1 cellular context compared by ENCODE assay signal in genomic region chr7:153061913-153062528, GRCh38.
TF ChIP-seq lines count a peak whose summit lies in the region.

No MANE protein-coding gene starts in this region.

TF ChIP-seq in PFSK-1, 5 proteins besides CTCF, POLR2A, EP300 and RAD21 (continued from another document):
- TF ChIP-seq, protein P1, sequence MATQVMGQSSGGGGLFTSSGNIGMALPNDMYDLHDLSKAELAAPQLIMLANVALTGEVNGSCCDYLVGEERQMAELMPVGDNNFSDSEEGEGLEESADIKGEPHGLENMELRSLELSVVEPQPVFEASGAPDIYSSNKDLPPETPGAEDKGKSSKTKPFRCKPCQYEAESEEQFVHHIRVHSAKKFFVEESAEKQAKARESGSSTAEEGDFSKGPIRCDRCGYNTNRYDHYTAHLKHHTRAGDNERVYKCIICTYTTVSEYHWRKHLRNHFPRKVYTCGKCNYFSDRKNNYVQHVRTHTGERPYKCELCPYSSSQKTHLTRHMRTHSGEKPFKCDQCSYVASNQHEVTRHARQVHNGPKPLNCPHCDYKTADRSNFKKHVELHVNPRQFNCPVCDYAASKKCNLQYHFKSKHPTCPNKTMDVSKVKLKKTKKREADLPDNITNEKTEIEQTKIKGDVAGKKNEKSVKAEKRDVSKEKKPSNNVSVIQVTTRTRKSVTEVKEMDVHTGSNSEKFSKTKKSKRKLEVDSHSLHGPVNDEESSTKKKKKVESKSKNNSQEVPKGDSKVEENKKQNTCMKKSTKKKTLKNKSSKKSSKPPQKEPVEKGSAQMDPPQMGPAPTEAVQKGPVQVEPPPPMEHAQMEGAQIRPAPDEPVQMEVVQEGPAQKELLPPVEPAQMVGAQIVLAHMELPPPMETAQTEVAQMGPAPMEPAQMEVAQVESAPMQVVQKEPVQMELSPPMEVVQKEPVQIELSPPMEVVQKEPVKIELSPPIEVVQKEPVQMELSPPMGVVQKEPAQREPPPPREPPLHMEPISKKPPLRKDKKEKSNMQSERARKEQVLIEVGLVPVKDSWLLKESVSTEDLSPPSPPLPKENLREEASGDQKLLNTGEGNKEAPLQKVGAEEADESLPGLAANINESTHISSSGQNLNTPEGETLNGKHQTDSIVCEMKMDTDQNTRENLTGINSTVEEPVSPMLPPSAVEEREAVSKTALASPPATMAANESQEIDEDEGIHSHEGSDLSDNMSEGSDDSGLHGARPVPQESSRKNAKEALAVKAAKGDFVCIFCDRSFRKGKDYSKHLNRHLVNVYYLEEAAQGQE (IDR thresholded peaks at IDR 0.05; ENCODE audit: insufficient read depth in 1 of 2, low read depth in 2 of 2, low read length in 2 of 2): peak; percentile 82 to 95
- TF ChIP-seq TAF1 (IDR thresholded peaks at IDR 0.05; ENCODE audit: borderline replicate concordance, insufficient read depth, low read length): no peak
- no peak for TF ChIP-seq SIN3A (IDR thresholded peaks at IDR 0.05; ENCODE audit: borderline replicate concordance, insufficient read depth, low read length)
- TF ChIP-seq POLR2AphosphoS5 (IDR thresholded peaks at IDR 0.05; ENCODE audit: low read depth, low read length): no peak
